In the genomic region with DNA sequence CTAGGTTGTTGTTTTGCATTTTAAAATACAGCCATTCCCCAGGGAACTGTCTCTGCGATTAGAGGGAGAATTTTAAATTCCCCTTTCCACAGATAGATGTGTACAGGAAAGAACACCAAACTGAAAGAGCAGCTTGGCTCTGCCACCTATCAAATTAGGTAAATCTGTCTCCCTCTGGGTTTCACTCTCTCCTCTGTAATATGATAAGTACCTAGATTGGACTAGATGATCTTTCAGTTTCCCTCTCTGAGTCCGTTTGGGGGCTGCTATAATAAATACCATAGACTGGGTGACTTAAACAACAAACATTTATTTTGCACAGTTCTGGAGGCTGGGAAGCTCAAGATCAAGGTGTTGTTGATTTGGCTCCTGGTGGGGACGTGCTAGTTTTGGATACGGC, we compare ENCODE assay signal across 9 cellular contexts.
DNase-seq lines count a peak whose midpoint lies in the region; ATAC-seq, FAIRE-seq and TF ChIP-seq lines count a peak whose summit lies in the region.
"Had no signal": no experiment of that assay in that cellular context is flagged by ENCODE, and none has a peak within 500 bp of the region (broad histone marks: within the 10 kb centered on the region; RNA-seq: fewer than 3 reads in every experiment).

No MANE protein-coding gene starts in this region.

- no peak for TF ChIP-seq EP300 in H1 (IDR thresholded peaks at IDR 0.05; ENCODE audit: borderline replicate concordance in 1 of 2, low read depth in 2 of 2, low read length in 2 of 2)

- H3K56ac ChIP-seq in H1 (replicated peaks; ENCODE audit: insufficient read length, low read depth, low read length) = no peak overlapping the region

- H4K8ac ChIP-seq in H1 (ENCODE audit: extremely low read depth, insufficient read depth, low read length) = no peak overlapping the region

- POLR2A ChIA-PET in H1 (lab: Charles Lee; ENCODE audit: partially characterized antibody) = no interaction called here

- H2BK120ac ChIP-seq in H1 (replicated peaks; ENCODE audit: low read depth, low read length) = no peak overlapping the region

- no peak for TF ChIP-seq CTCF in H1 (IDR thresholded peaks at IDR 0.05; ENCODE audit: control extremely low read depth in 1 of 3, insufficient read depth in 1 of 3, low read depth in 1 of 3, low read length in 3 of 3)

- H3K23ac ChIP-seq in H1 (ENCODE audit: insufficient read length) = no peak overlapping the region

- no peak overlapping the region for H4K91ac ChIP-seq in H1 (replicated peaks; ENCODE audit: insufficient read length, low read length)

- H3K4me1 ChIP-seq in H1 (replicated peaks in 1 of 4; ENCODE audit: control insufficient read depth in 3 of 4, insufficient read depth in 4 of 4, low read length in 3 of 4) = no peaks in the 10 kb centered on the region; a peak in 1 of 7 replicates

- H4K5ac ChIP-seq in H1 (ENCODE audit: insufficient read length, low read depth, low read length) = no peak overlapping the region

- no peak overlapping the region for H3K14ac ChIP-seq in H1 (ENCODE audit: insufficient read length)

- H2BK12ac ChIP-seq in H1 (ENCODE audit: low read depth, low read length) = no peak overlapping the region

- H3K36me3 ChIP-seq in H1 (ENCODE audit: control insufficient read depth in 2 of 4, insufficient read depth in 4 of 4, low read length in 3 of 4) (no peaks in the 10 kb centered on the region), MG63 (no peaks in the 10 kb centered on the region)

- H2AK5ac ChIP-seq in H1 (ENCODE audit: low read depth, low read length) = no peak overlapping the region

- H3K9ac ChIP-seq in H1 (replicated peaks in 1 of 4; ENCODE audit: extremely low read depth in 1 of 4, low read depth in 3 of 4, low read length in 3 of 4) = no peak overlapping the region

- H3K4me3 ChIP-seq in H1 (ENCODE audit: extremely low read depth in 1 of 4, insufficient read depth in 2 of 4, low read depth in 3 of 4, low read length in 4 of 4) (no peak overlapping the region), MG63 (no peak overlapping the region)

- ATAC-seq in GM18868 (IDR thresholded peaks at IDR 0.05; ENCODE audit: unreplicated experiment) = peak; percentile 47
- peak; percentile 51 for ATAC-seq in GM21576 (IDR thresholded peaks at IDR 0.05; ENCODE audit: unreplicated experiment)
- ATAC-seq in HG03196 (IDR thresholded peaks at IDR 0.05; ENCODE audit: unreplicated experiment) = peak; percentile 56

- no peak overlapping the region for H2BK5ac ChIP-seq in H1 (ENCODE audit: low read depth, low read length)

- H2AFZ ChIP-seq in H1 (ENCODE audit: low read length) = 0 out of 2 replicates have a peak overlapping the region, but pooled peaks have one; percentile 23

- DNase-seq in H1 (ENCODE audit: low read depth in 1 of 2, low spot score in 2 of 2) (no peak), H54 (ENCODE audit: insufficient read length, low spot score) (no peak), NCI-H146 (lab: John Stamatoyannopoulos, UW) (no peak), KBM-7 (no peak), MG63 (no peak)

- TF ChIP-seq POLR2A in H1 (IDR thresholded peaks at IDR 0.05; ENCODE audit: control extremely low read depth in 1 of 2, low read depth in 2 of 2, low read length in 2 of 2) (no peak), H54 (IDR thresholded peaks at IDR 0.05; ENCODE audit: low read depth, low read length) (no peak)

- H4K20me1 ChIP-seq in H1 (replicated peaks in 1 of 2; ENCODE audit: control insufficient read depth in 1 of 2, insufficient read depth in 2 of 2, low read length in 2 of 2) = no peaks in the 10 kb centered on the region

- 86% methylated on average over 4 of the region's 4 CpGs; no CpG with 5 or more reads in 1 of the 2 experiments for WGBS in H1 (ENCODE audit: extremely low coverage in 1 of 2, insufficient coverage in 1 of 2, insufficient read length in 1 of 2, insufficient replicate concordance in 2 of 2, low coverage in 1 of 2, low lambda C conversion rate in 2 of 2, missing lambda C conversion rate in 1 of 2), 2 experiments

- FAIRE-seq in H1 (lab: Jason Lieb, UNC) (no peak), H54 (lab: Jason Lieb, UNC) (no peak)
- FAIRE-seq: endometrium had no signal

- H3K79me1 ChIP-seq in H1 (ENCODE audit: low read depth, low read length) = no peaks in the 10 kb centered on the region

- H3K9me3 ChIP-seq in H1 (ENCODE audit: insufficient read depth in 2 of 2, low read depth in 1 of 2, low read length in 1 of 2) = no peaks in the 10 kb centered on the region
- H3K9me3 ChIP-seq in MG63 = no peaks in the 10 kb centered on the region

- no peak overlapping the region for H3K4ac ChIP-seq in H1 (replicated peaks; ENCODE audit: insufficient read length, low read depth, low read length)

- no peak overlapping the region for H3K27ac ChIP-seq in H1 (ENCODE audit: low read depth, low read length)

- no peak overlapping the region for H3K18ac ChIP-seq in H1 (ENCODE audit: extremely low read depth, low read length)

- no peak for TF ChIP-seq RAD21 in H1 (IDR thresholded peaks at IDR 0.05 in 1 of 2, conservative IDR thresholded peaks at IDR 0.05 in 1 of 2; ENCODE audit: low read depth in 2 of 2, low read length in 2 of 2)

- H3K27me3 ChIP-seq in H1 (replicated peaks in 1 of 4; ENCODE audit: control insufficient read depth in 3 of 4, extremely low read depth in 1 of 4, insufficient read depth in 3 of 4, low read length in 3 of 4) (no peaks in the 10 kb centered on the region), MG63 (peaks cover 3% of the 10 kb centered on the region; the same call in 1 of the 2 replicates)

- CTCF ChIA-PET in H1 (lab: Charles Lee; ENCODE audit: partially characterized antibody) = no interaction called here

- H2BK15ac ChIP-seq in H1 (ENCODE audit: low read length) = no peak overlapping the region

- in situ Hi-C loops in KBM-7 (cut with MboI; ENCODE audit: low pct_unique_long_range_greater_than_20kb, low sequenced_read_pairs) = no loop called here

- H3K4me2 ChIP-seq in H1 (ENCODE audit: insufficient read depth in 1 of 2, low read depth in 2 of 2, low read length in 2 of 2) = no peak overlapping the region

- H2BK20ac ChIP-seq in H1 (ENCODE audit: low read length) = no peak overlapping the region

- no peaks in the 10 kb centered on the region for H3K79me2 ChIP-seq in H1 (ENCODE audit: control insufficient read depth in 1 of 2, insufficient read depth in 2 of 2, low read length in 2 of 2)

- no peaks in the 10 kb centered on the region; the same call in 1 of the 2 replicates for H3K23me2 ChIP-seq in H1 (ENCODE audit: low read depth, low read length)
